ENCODE assay signal across 7 cellular contexts in genomic region chr11:1382831-1383607, GRCh38. TPM values are rescaled to one million over a fixed set of nuclear protein-coding genes. Genes with fewer than 3 reads are reported as not detected.
DNase-seq lines count a peak whose midpoint lies in the region; ATAC-seq lines count a peak whose summit lies in the region.

No MANE protein-coding gene starts in this region.

- peak overlapping the region; percentile 87 to 93 for H3K27ac Mint-ChIP-seq in effector memory CD8-positive, alpha-beta T cell

- peak overlapping the region; percentile 64 to 74 for H3K4me3 Mint-ChIP-seq in effector memory CD8-positive, alpha-beta T cell

- peaks cover 0 to 18% of the 10 kb centered on the region in 2 donors for H3K4me1 Mint-ChIP-seq in effector memory CD8-positive, alpha-beta T cell (ENCODE audit: low read depth in 2 of 2)

- H3K9me3 Mint-ChIP-seq in effector memory CD8-positive, alpha-beta T cell, result no peaks in the 10 kb centered on the region

- no peaks in the 10 kb centered on the region for H3K27me3 Mint-ChIP-seq in effector memory CD8-positive, alpha-beta T cell

- H3K36me3 Mint-ChIP-seq in effector memory CD8-positive, alpha-beta T cell (ENCODE audit: insufficient read depth), result peaks cover 12% of the 10 kb centered on the region

- ATAC-seq in GM18502 (IDR thresholded peaks at IDR 0.05; ENCODE audit: poor library complexity, unreplicated experiment) (peak; percentile 84), HG03066 (IDR thresholded peaks at IDR 0.05; ENCODE audit: low read depth, unreplicated experiment) (peak; percentile 84)
- ATAC-seq in effector memory CD8-positive, alpha-beta T cell (replicated peaks), result peak; percentile 81

- peak; percentile 67 for DNase-seq in NCI-H774 (lab: John Stamatoyannopoulos, UW)
- DNase-seq in activated CD8-positive, alpha-beta memory T cell treated with anti-CD3 and anti-CD28 coated beads for 48 hours (ENCODE audit: low read depth in 2 of 3, low spot score in 2 of 3), result peak; percentile 52 to 61 (median 58)
- peak; percentile 67 to 71 (median 67) for DNase-seq in effector memory CD8-positive, alpha-beta T cell
- DNase-seq in mesenteric fat pad (ENCODE audit: low spot score), result peak; percentile 95
- peak; percentile 53 for DNase-seq in stimulated activated CD8-positive, alpha-beta memory T cell treated with anti-CD3 and anti-CD28 coated beads, Interleukin-12 subunit alpha, Interleukin-12 subunit beta, amount 100 ng/mL, for 24 hours (ENCODE audit: extremely low read depth)

RNA-seq across cellular contexts. Expression of gene BRSK2, which starts 6.7 kb away (rescaled TPM):
- total RNA-seq in mesenteric fat pad, result 1.4 TPM

Comparison
In these comparisons a context has a peak if more than half of its experiments do, and no peak if none do; other contexts are left out.
1. Peak in every context shown above with its lines: DNase-seq and ATAC-seq.